9 cellular contexts compared by ENCODE assay signal in the genomic region with DNA sequence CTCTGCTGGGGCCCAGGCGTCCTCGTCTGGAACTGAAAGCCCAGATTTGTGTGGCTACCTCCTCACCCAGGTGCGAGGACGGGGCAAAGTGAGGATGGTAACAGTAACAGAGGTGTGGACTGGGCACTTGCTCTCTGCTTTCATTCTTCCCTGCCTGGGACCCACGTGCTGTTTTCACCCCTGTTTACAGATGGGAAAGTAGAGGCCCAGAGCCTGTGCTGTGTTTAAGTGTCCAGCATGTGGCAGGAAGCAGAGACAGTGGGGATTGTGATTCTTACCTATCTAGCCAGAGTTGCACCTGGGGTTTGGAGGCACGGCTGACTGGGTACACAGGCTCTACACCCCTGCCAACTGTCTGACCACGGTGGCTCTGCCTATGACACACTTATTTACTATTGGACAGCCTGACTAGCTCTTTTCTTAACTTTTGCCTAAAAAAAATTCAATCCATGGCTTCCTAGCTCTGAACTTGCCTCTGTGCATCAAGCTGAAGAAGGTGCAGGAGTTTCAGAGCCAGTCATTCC.
DNase-seq lines count a peak whose midpoint lies in the region; ATAC-seq and TF ChIP-seq lines count a peak whose summit lies in the region.
"Had no signal": no experiment of that assay in that cellular context is flagged by ENCODE, and none has a peak within 500 bp of the region (broad histone marks: within the 10 kb centered on the region; RNA-seq: fewer than 3 reads in every experiment).

No MANE protein-coding gene starts in this region.

- peaks cover 0 to 1% of the 10 kb centered on the region in 2 donors for H3K27me3 Mint-ChIP-seq in CD8-positive, alpha-beta memory T cell
- H3K27me3 Mint-ChIP-seq in activated T-helper 1 cell treated with anti-CD3 and anti-CD28 coated beads, Interleukin-12 subunit alpha, Interleukin-12 subunit beta, Interleukin-2, Interleukin-4 antibody, amounts not matched to agents 30 ng/mL and 10 ng/mL and 1 ng/mL, durations not matched to agents 14 hours and 24 hours and 36 hours (ENCODE audit: insufficient read depth) = no peaks in the 10 kb centered on the region

- no peak overlapping the region for H3K4me3 Mint-ChIP-seq in CD8-positive, alpha-beta memory T cell
- peak overlapping the region; percentile 9 for H3K4me3 Mint-ChIP-seq in activated T-helper 1 cell treated with anti-CD3 and anti-CD28 coated beads, Interleukin-12 subunit alpha, Interleukin-12 subunit beta, Interleukin-2, Interleukin-4 antibody, amounts not matched to agents 30 ng/mL and 10 ng/mL and 1 ng/mL, durations not matched to agents 14 hours and 24 hours and 36 hours

- DNase-seq in CD8-positive, alpha-beta memory T cell = no peak
- DNase-seq in HCT116 (ENCODE audit: low read depth, low spot score) (no peak), DMS 273 (lab: John Stamatoyannopoulos, UW; ENCODE audit: unreplicated experiment) (no peak), DMS153 treated with DMSO at 0.1 percent for 48 hours (lab: John Stamatoyannopoulos, UW; ENCODE audit: unreplicated experiment) (no peak), middle frontal gyrus (ENCODE audit: extremely low spot score, low spot score) (no peak)
- no peak for DNase-seq in activated T-helper 1 cell treated with anti-CD3 and anti-CD28 coated beads, Interleukin-12 subunit alpha, Interleukin-12 subunit beta, Interleukin-2, Interleukin-4 antibody, amounts not matched to agents 30 ng/mL and 10 ng/mL and 1 ng/mL, durations not matched to agents 14 hours and 24 hours and 36 hours (ENCODE audit: low spot score)
- no peak for DNase-seq in stimulated activated CD4-positive, alpha-beta T cell treated with anti-CD3 and anti-CD28 coated beads, Interleukin-15, amount 100 ng/mL, for 24 hours
- DNase-seq: DMS79 treated with DMSO at 0.1 percent for 48 hours had no signal

- no peak for TF ChIP-seq RAD21 in HCT116 (IDR thresholded peaks at IDR 0.05; ENCODE audit: low read depth)

- TF ChIP-seq CTCF in HCT116 (IDR thresholded peaks at IDR 0.05 in 2 of 3, conservative IDR thresholded peaks at IDR 0.05 in 1 of 3; ENCODE audit: borderline replicate concordance in 1 of 3, insufficient read depth in 1 of 3, low read depth in 2 of 3, low read length in 2 of 3) = no peak

- H3K9me3 Mint-ChIP-seq in CD8-positive, alpha-beta memory T cell = no peaks in the 10 kb centered on the region
- no peaks in the 10 kb centered on the region for H3K9me3 Mint-ChIP-seq in activated T-helper 1 cell treated with anti-CD3 and anti-CD28 coated beads, Interleukin-12 subunit alpha, Interleukin-12 subunit beta, Interleukin-2, Interleukin-4 antibody, amounts not matched to agents 30 ng/mL and 10 ng/mL and 1 ng/mL, durations not matched to agents 14 hours and 24 hours and 36 hours

- no peak for TF ChIP-seq POLR2A in HCT116 (IDR thresholded peaks at IDR 0.05; ENCODE audit: borderline replicate concordance, extremely low read depth, insufficient read depth, insufficient read length)

- H3K4me2 ChIP-seq in HCT116 (ENCODE audit: low read length) = peak overlapping the region; percentile 31

- H3K4me1 Mint-ChIP-seq in CD8-positive, alpha-beta memory T cell = peaks cover 16 to 30% (median 22%) of the 10 kb centered on the region in 3 donors
- peaks cover 84% of the 10 kb centered on the region for H3K4me1 Mint-ChIP-seq in activated T-helper 1 cell treated with anti-CD3 and anti-CD28 coated beads, Interleukin-12 subunit alpha, Interleukin-12 subunit beta, Interleukin-2, Interleukin-4 antibody, amounts not matched to agents 30 ng/mL and 10 ng/mL and 1 ng/mL, durations not matched to agents 14 hours and 24 hours and 36 hours (ENCODE audit: low read depth)

- H3K9me2 ChIP-seq in HCT116 (ENCODE audit: insufficient read depth) = no peaks in the 10 kb centered on the region

- no peaks in the 10 kb centered on the region for H3K36me3 ChIP-seq in CD8-positive, alpha-beta memory T cell (ENCODE audit: insufficient read depth, low read length)
- no peaks in the 10 kb centered on the region for H3K36me3 ChIP-seq in HCT116 (ENCODE audit: control insufficient read depth in 1 of 2, insufficient read depth in 2 of 2, low read length in 2 of 2)
- no peaks in the 10 kb centered on the region for H3K36me3 ChIP-seq in muscle layer of colon (ENCODE audit: insufficient read depth, low read length)

- no peaks in the 10 kb centered on the region for H3K9me3 ChIP-seq in CD8-positive, alpha-beta memory T cell (ENCODE audit: low read length)
- H3K9me3 ChIP-seq in HCT116 (ENCODE audit: control insufficient read depth in 1 of 2, insufficient read depth in 1 of 2, low read depth in 1 of 2, low read length in 2 of 2) (no peaks in the 10 kb centered on the region), muscle layer of colon (ENCODE audit: low read length) (no peaks in the 10 kb centered on the region)

- intact Hi-C loops in HCT116 (cut with micrococcal nuclease) = loop anchor here (2.0 kb wide), 1 partner anchor 157 kb away; a partner anchor contains a TSS
- intact Hi-C loops in activated T-helper 1 cell treated with anti-CD3 and anti-CD28 coated beads, Interleukin-12 subunit alpha, Interleukin-12 subunit beta, Interleukin-2, Interleukin-4 antibody, amounts not matched to agents 30 ng/mL and 10 ng/mL and 1 ng/mL, durations not matched to agents 14 hours and 24 hours and 36 hours (cut with micrococcal nuclease) = loop anchor here (1.0 to 10.0 kb wide), 14 partner anchors 15 to 1438 kb away; a partner anchor contains a TSS

- POLR2A ChIA-PET in CD8-positive, alpha-beta memory T cell (lab: Charles Lee) = no interaction called here
- POLR2A ChIA-PET in HCT116 (lab: Charles Lee) = interaction anchor here (0.6 to 1.1 kb wide), 2 partner anchors 116 to 156 kb away, joined by 3 read pairs; a partner anchor contains a TSS

- no TSS peak for BruUV-seq in HCT116 (replicated peaks; lab: Mats Ljungman, UMichigan)

- no peaks in the 10 kb centered on the region for H3K27me3 ChIP-seq in CD8-positive, alpha-beta memory T cell (ENCODE audit: insufficient read depth, low read length, poor library complexity, severe bottlenecking)
- H3K27me3 ChIP-seq in HCT116 (ENCODE audit: insufficient read depth, low read length) (no peaks in the 10 kb centered on the region), muscle layer of colon (ENCODE audit: control insufficient read depth in 1 of 2, insufficient read depth in 2 of 2, low read length in 2 of 2) (no peaks in the 10 kb centered on the region)

- H3K4me3 ChIP-seq in CD8-positive, alpha-beta memory T cell (ENCODE audit: low read length) = no peak overlapping the region
- H3K4me3 ChIP-seq in HCT116 (replicated peaks in 1 of 2; ENCODE audit: low read depth in 1 of 2, low read length in 2 of 2) (no peak overlapping the region), muscle layer of colon (ENCODE audit: low read depth in 1 of 2, low read length in 2 of 2) (no peak overlapping the region)

- no peaks in the 10 kb centered on the region for H4K20me1 ChIP-seq in HCT116 (ENCODE audit: insufficient read depth)

- H3K9ac ChIP-seq in HCT116 (ENCODE audit: low read length) (peak overlapping the region; percentile 10; the same call in 1 of the 2 replicates), muscle layer of colon (ENCODE audit: low read length) (peak overlapping the region; percentile 51)

- no peaks in the 10 kb centered on the region for H3K79me2 ChIP-seq in HCT116 (ENCODE audit: insufficient read depth, low read length)

- peak overlapping the region; percentile 38 for H3K27ac ChIP-seq in CD8-positive, alpha-beta memory T cell (ENCODE audit: low read depth, low read length)
- H3K27ac ChIP-seq in HCT116 (ENCODE audit: low read depth, low read length) (0 out of 2 replicates have a peak overlapping the region, but pooled peaks have one; percentile 3), muscle layer of colon (ENCODE audit: low read depth, low read length) (no peak overlapping the region)

- H3K27ac Mint-ChIP-seq in CD8-positive, alpha-beta memory T cell = peak overlapping the region in 4 of 8 donors; percentile 47 to 86 (median 68)
- peak overlapping the region; percentile 78 for H3K27ac Mint-ChIP-seq in activated T-helper 1 cell treated with anti-CD3 and anti-CD28 coated beads, Interleukin-12 subunit alpha, Interleukin-12 subunit beta, Interleukin-2, Interleukin-4 antibody, amounts not matched to agents 30 ng/mL and 10 ng/mL and 1 ng/mL, durations not matched to agents 14 hours and 24 hours and 36 hours

- peaks cover 16% of the 10 kb centered on the region for H3K4me1 ChIP-seq in CD8-positive, alpha-beta memory T cell (ENCODE audit: insufficient read depth, low read length)
- peaks cover 26 to 28% of the 10 kb centered on the region in 2 experiments for H3K4me1 ChIP-seq in HCT116 (ENCODE audit: control insufficient read depth in 1 of 2, insufficient read depth in 2 of 2, low read length in 2 of 2)
- peaks cover 38% of the 10 kb centered on the region for H3K4me1 ChIP-seq in muscle layer of colon (ENCODE audit: insufficient read depth, low read length)

- ATAC-seq in HCT116 = no peak

- CTCF ChIA-PET in CD8-positive, alpha-beta memory T cell (lab: Charles Lee) = interaction anchor here (1.1 kb wide), 1 partner anchor 12 kb away, joined by 3 read pairs; no protein-coding TSS in a partner anchor
- CTCF ChIA-PET in HCT116 (lab: Charles Lee) = no interaction called here

- peaks cover 0 to 23% (median 10%) of the 10 kb centered on the region in 3 donors for H3K36me3 Mint-ChIP-seq in CD8-positive, alpha-beta memory T cell
- H3K36me3 Mint-ChIP-seq in activated T-helper 1 cell treated with anti-CD3 and anti-CD28 coated beads, Interleukin-12 subunit alpha, Interleukin-12 subunit beta, Interleukin-2, Interleukin-4 antibody, amounts not matched to agents 30 ng/mL and 10 ng/mL and 1 ng/mL, durations not matched to agents 14 hours and 24 hours and 36 hours (ENCODE audit: low read depth) = peaks cover 18% of the 10 kb centered on the region

- RAD21 ChIA-PET in HCT116 (lab: Charles Lee; ENCODE audit: low non-redundant PET in 1 of 2, low total read pairs in 2 of 2, uncharacterized antibody in 2 of 2, unreplicated experiment in 2 of 2) = no interaction called here

- no peak overlapping the region for H2AFZ ChIP-seq in HCT116 (ENCODE audit: low read depth, low read length, poor library complexity, severe bottlenecking)

TF ChIP-seq in HCT116, 20 proteins besides CTCF, POLR2A, EP300 and RAD21:
- TF ChIP-seq YY1 (IDR thresholded peaks at IDR 0.05; ENCODE audit: extremely low read depth, insufficient replicate concordance, low read depth, low read length) (no peak), SP1 (IDR thresholded peaks at IDR 0.05; ENCODE audit: low read depth) (no peak), EGR1 (IDR thresholded peaks at IDR 0.05; ENCODE audit: low read depth) (no peak), CBX3 (IDR thresholded peaks at IDR 0.05; ENCODE audit: low read depth) (no peak), JUND (IDR thresholded peaks at IDR 0.05) (no peak), POLR2AphosphoS5 (IDR thresholded peaks at IDR 0.05; ENCODE audit: low read depth, low read length) (no peak)
